ENCODE assay signal across 1 cellular context in the genomic region with DNA sequence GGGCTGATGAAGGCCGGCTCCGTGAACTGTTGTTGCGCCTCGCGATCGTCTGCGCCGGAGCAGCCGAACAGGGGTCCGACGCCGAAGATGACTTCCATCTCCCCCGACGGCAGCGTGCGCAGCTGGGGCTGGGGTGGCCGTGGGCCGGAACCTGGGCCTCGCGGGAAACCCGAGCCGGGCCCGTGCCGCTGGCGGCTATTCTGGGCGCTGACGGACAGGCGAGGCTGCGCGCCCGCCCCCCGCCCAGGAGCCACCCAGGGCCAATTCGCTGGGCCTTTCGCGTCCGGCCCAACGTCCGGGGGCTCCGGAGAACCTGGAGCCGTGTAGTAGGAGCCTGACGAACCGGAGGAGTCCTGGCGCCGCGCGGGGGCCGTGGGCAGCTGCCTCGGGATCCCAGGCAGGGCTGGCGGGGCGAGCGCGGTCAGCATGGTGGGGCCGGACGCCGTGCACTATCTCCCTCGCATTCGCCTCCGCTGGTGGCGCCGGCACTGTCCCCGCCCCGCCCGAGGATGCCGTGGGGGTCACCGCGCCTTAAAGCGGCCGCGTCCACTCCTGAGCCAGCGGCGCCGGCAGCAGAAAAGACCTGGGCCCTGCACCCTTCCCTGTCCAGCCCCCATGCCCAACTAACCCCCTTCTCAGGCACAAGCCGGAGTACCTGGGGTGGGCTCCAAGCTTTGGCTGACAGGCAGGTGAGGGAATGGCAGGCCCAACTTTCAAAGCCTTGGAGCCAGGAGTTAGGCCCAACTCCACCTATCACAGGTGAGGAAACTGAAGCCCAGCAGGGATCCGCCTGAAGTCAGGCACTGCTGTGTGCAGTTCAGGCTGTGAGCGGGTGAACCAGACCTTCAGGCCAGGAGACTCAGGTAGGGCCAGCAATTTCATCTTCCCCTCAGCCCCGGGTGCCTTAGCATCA.
TF ChIP-seq lines count a peak whose summit lies in the region.

A gene with protein sequence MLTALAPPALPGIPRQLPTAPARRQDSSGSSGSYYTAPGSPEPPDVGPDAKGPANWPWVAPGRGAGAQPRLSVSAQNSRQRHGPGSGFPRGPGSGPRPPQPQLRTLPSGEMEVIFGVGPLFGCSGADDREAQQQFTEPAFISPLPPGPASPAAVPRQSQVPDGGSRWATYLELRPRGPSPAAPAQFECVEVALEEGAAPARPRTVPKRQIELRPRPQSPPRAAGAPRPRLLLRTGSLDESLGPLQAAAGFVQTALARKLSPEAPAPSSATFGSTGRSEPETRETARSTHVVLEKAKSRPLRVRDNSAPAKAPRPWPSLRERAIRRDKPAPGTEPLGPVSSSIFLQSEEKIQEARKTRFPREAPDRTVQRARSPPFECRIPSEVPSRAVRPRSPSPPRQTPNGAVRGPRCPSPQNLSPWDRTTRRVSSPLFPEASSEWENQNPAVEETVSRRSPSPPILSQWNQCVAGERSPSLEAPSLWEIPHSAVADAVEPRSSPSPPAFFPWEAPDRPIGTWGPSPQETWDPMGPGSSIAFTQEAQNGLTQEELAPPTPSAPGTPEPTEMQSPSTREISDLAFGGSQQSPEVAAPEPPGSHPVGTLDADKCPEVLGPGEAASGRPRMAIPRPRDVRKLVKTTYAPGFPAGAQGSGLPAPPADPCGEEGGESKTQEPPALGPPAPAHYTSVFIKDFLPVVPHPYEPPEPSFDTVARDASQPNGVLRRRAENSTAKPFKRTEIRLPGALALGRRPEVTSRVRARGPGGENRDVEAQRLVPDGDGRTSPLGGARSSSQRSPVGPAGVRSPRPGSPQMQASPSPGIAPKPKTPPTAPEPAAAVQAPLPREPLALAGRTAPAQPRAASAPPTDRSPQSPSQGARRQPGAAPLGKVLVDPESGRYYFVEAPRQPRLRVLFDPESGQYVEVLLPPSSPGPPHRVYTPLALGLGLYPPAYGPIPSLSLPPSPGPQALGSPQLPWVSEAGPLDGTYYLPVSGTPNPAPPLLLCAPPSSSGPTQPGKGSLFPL (minus strand): TSS at position 451 of the 913 bp plus-strand sequence. CDS start 23 bp downstream, at position 428.

TF ChIP-seq in HEK293T, 16 proteins besides CTCF, POLR2A, EP300 and RAD21 (continued from another document):
- TF ChIP-seq, protein P1, sequence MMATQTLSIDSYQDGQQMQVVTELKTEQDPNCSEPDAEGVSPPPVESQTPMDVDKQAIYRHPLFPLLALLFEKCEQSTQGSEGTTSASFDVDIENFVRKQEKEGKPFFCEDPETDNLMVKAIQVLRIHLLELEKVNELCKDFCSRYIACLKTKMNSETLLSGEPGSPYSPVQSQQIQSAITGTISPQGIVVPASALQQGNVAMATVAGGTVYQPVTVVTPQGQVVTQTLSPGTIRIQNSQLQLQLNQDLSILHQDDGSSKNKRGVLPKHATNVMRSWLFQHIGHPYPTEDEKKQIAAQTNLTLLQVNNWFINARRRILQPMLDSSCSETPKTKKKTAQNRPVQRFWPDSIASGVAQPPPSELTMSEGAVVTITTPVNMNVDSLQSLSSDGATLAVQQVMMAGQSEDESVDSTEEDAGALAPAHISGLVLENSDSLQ (IDR thresholded peaks at IDR 0.05): no peak
- TF ChIP-seq CTBP1 (IDR thresholded peaks at IDR 0.05; ENCODE audit: borderline replicate concordance) (no peak), HDGF (IDR thresholded peaks at IDR 0.05; ENCODE audit: borderline replicate concordance) (no peak), ARNT (IDR thresholded peaks at IDR 0.05) (no peak)
TF ChIP-seq in HEK293T: peak in this region for 0.
